Comparison of ENCODE assay signal across 8 cellular contexts in genomic region chr3:113695818-113696645, GRCh38. TPM values are rescaled to one million over a fixed set of nuclear protein-coding genes. Genes with fewer than 3 reads are reported as not detected.
A peak's percentile ranks its signal among the peaks of the same experiment; 100 is the strongest.
DNase-seq lines count a peak whose midpoint lies in the region; ATAC-seq and TF ChIP-seq lines count a peak whose summit lies in the region.

USF3 (minus strand) TSS chr3:113696642; CDS start chr3:113674878, 21,764 bp downstream.

- DNase-seq in HuH-7 (ENCODE audit: low spot score) (peak; percentile 88), SJSA1 (ENCODE audit: low read depth in 1 of 2, low spot score in 2 of 2) (peak; percentile 58 to 64), glomerular endothelial cell (ENCODE audit: extremely low read depth, low read depth, low spot score) (no peak), osteoblast (ENCODE audit: insufficient read length, low spot score, missing footprints) (peak; percentile 96), thoracic aorta (ENCODE audit: low spot score) (no peak)
- peak; percentile 71 for DNase-seq in activated gamma-delta T cell treated with anti-CD3 and anti-CD28 coated beads, Interleukin-2, amount 50 U/mL, for 16 hours (ENCODE audit: low read depth)

- no peaks in the 10 kb centered on the region for H3K9me2 ChIP-seq in DOHH2 (replicated peaks; ENCODE audit: control insufficient read depth, low read length)

- H3K9me3 ChIP-seq in DOHH2 (ENCODE audit: control insufficient read depth, insufficient read depth, low read length) = no peaks in the 10 kb centered on the region
- H3K9me3 ChIP-seq in SJSA1 (replicated peaks) = no peaks in the 10 kb centered on the region
- H3K9me3 ChIP-seq in osteoblast (ENCODE audit: low read depth, low read length) = no peaks in the 10 kb centered on the region
- H3K9me3 ChIP-seq in thoracic aorta = no peaks in the 10 kb centered on the region

- H2AFZ ChIP-seq in osteoblast (ENCODE audit: low read length) = peak within 1 kb of the TSS; percentile 100

- no peaks in the 10 kb centered on the region for H3F3A ChIP-seq in DOHH2 (ENCODE audit: control insufficient read depth, insufficient read depth)

- peak; percentile 20 for TF ChIP-seq CTCF in DOHH2 (IDR thresholded peaks at IDR 0.05; ENCODE audit: low read depth, low read length, poor library complexity, severe bottlenecking)
- no peak for TF ChIP-seq CTCF in osteoblast (IDR thresholded peaks at IDR 0.05; ENCODE audit: extremely low read depth, low read depth, low read length)
- no peak for TF ChIP-seq CTCF in thoracic aorta (IDR thresholded peaks at IDR 0.05)

- 0 out of 2 replicates have a peak, but pooled peaks cover 3% of the 10 kb centered on the region for H3K36me3 ChIP-seq in DOHH2 (ENCODE audit: control insufficient read depth, low read length)
- H3K36me3 ChIP-seq in SJSA1 = no peaks in the 10 kb centered on the region
- no peaks in the 10 kb centered on the region for H3K36me3 ChIP-seq in osteoblast (ENCODE audit: insufficient read depth, low read length)
- H3K36me3 ChIP-seq in thoracic aorta = no peaks in the 10 kb centered on the region

- peak within 1 kb of the TSS; percentile 74 for H3K4me2 ChIP-seq in DOHH2 (ENCODE audit: low read length)
- peak within 1 kb of the TSS; percentile 98 for H3K4me2 ChIP-seq in osteoblast (ENCODE audit: insufficient read depth, low read length)

- H3K27me3 ChIP-seq in DOHH2 (ENCODE audit: control insufficient read depth, low read length) (no peaks in the 10 kb centered on the region), SJSA1 (replicated peaks) (no peaks in the 10 kb centered on the region), osteoblast (ENCODE audit: insufficient read depth, low read length) (no peaks in the 10 kb centered on the region), thoracic aorta (replicated peaks; ENCODE audit: insufficient read depth) (no peaks in the 10 kb centered on the region)

- H3K4me1 ChIP-seq in DOHH2 (ENCODE audit: control insufficient read depth, low read length) (peaks cover 25% of the 10 kb centered on the region), SJSA1 (replicated peaks) (peaks cover 8% of the 10 kb centered on the region; the same call in 1 of the 2 replicates), osteoblast (ENCODE audit: insufficient read depth, low read length) (peaks cover 12% of the 10 kb centered on the region), thoracic aorta (ENCODE audit: control insufficient read depth in 1 of 2, low read depth in 2 of 2) (peaks cover 22 to 29% of the 10 kb centered on the region in 2 donors)

- peak; percentile 59 for ATAC-seq in GM21515 (IDR thresholded peaks at IDR 0.05; ENCODE audit: unreplicated experiment)
- no peak for ATAC-seq in thoracic aorta (ENCODE audit: insufficient number of reproducible peaks, low FRiP score, low read depth)

- peak within 1 kb of the TSS; percentile 90 for H3K4me3 ChIP-seq in DOHH2 (ENCODE audit: low read length)
- H3K4me3 ChIP-seq in SJSA1 = peak within 1 kb of the TSS; percentile 81
- H3K4me3 ChIP-seq in osteoblast (ENCODE audit: insufficient read depth, low read length) = peak within 1 kb of the TSS; percentile 95
- H3K4me3 ChIP-seq in thoracic aorta = peak within 1 kb of the TSS; percentile 84

- H3K79me2 ChIP-seq in DOHH2 (ENCODE audit: control insufficient read depth, low read length) = peaks cover 56% of the 10 kb centered on the region
- peaks cover 50% of the 10 kb centered on the region for H3K79me2 ChIP-seq in osteoblast (ENCODE audit: insufficient read depth, low read length)

- H3K27ac ChIP-seq in DOHH2 (ENCODE audit: low read depth, low read length) (peak within 1 kb of the TSS; percentile 73), SJSA1 (peak within 1 kb of the TSS; percentile 77), osteoblast (ENCODE audit: low read depth, low read length) (peak within 1 kb of the TSS; percentile 83), thoracic aorta (peak within 1 kb of the TSS; percentile 92 to 94)

- H4K20me1 ChIP-seq in DOHH2 (ENCODE audit: control insufficient read depth, insufficient read depth, low read depth, low read length) (no peaks in the 10 kb centered on the region), osteoblast (ENCODE audit: insufficient read depth, low read length) (peaks cover 18% of the 10 kb centered on the region)

RNA-seq across cellular contexts. Expression of gene USF3, which starts in this region (rescaled TPM):
- 7.2 and 8.1 TPM in 2 replicates for total RNA-seq in SJSA1 (2014; rRNA removed; shearing (Covaris generic))
- total RNA-seq in glomerular endothelial cell (11.6 and 13.5 TPM in 2 replicates), osteoblast (10.5 and 11.2 TPM in 2 replicates), thoracic aorta (10 to 100 TPM; 14.8 to 20.3 TPM)

Comparison
In these comparisons a context has a peak if more than half of its experiments do, and no peak if none do; other contexts are left out.
1. DNase-seq: peak in HuH-7 (single experiment), SJSA1 (2 of 2), activated gamma-delta T cell treated with anti-CD3 and anti-CD28 coated beads, Interleukin-2, amount 50 U/mL, for 16 hours (single experiment) and osteoblast (single experiment); none in glomerular endothelial cell (single experiment) and thoracic aorta (single experiment).
2. Peak in every context shown above with its lines, with median percentiles within 50 percentile points of each other: H3K27ac ChIP-seq and H3K4me3 ChIP-seq.